Comparison of ENCODE assay signal across 12 cellular contexts in genomic region chr10:132570265-132570664, GRCh38.
"Had no signal": no experiment of that assay in that cellular context is flagged by ENCODE, and none has a peak within 500 bp of the region (broad histone marks: within the 10 kb centered on the region; RNA-seq: fewer than 3 reads in every experiment).

No MANE protein-coding gene starts in this region.

- H3K9me3 ChIP-seq: gastroesophageal sphincter, left lung, testis had no signal

- ATAC-seq: stimulated activated naive CD8-positive, alpha-beta T cell treated with anti-CD3 and anti-CD28 coated beads, Interleukin-15, amount 100 ng/mL, for 72 hours had no signal

- H3K4me3 ChIP-seq: cardiac muscle cell, gastroesophageal sphincter, left lung, testis had no signal

- DNase-seq: activated CD4-positive, alpha-beta T cell treated with anti-CD3 and anti-CD28 coated beads, Interleukin-2, amount 50 U/mL, for 4 hours; activated CD4-positive, CD25-positive, alpha-beta regulatory T cell treated with anti-CD3 and anti-CD28 coated beads, Interleukin-2, amount 50 U/mL, for 72 hours; activated effector memory CD4-positive, alpha-beta T cell treated with anti-CD3 and anti-CD28 coated beads, Interleukin-2, amount 50 U/mL, for 16 hours; cortex of kidney; effector CD8-positive, alpha-beta T cell; stimulated activated CD4-positive, alpha-beta T cell treated with anti-CD3 and anti-CD28 coated beads, Interleukin-12 subunit alpha, Interleukin-12 subunit beta, amount 100 ng/mL, for 4 hours; stimulated activated CD4-positive, alpha-beta T cell treated with anti-CD3 and anti-CD28 coated beads, Interleukin-4, amount 100 ng/mL, for 4 hours; stimulated activated naive CD8-positive, alpha-beta T cell treated with anti-CD3 and anti-CD28 coated beads, Interleukin-15, amount 100 ng/mL, for 72 hours; testis had no signal

- H3K27ac ChIP-seq: left lung, testis had no signal

- H3K27me3 ChIP-seq: cardiac muscle cell, gastroesophageal sphincter, left lung, testis had no signal

- H3K36me3 ChIP-seq: cardiac muscle cell, gastroesophageal sphincter, left lung had no signal
